2 cellular contexts compared by ENCODE assay signal in the genomic region with DNA sequence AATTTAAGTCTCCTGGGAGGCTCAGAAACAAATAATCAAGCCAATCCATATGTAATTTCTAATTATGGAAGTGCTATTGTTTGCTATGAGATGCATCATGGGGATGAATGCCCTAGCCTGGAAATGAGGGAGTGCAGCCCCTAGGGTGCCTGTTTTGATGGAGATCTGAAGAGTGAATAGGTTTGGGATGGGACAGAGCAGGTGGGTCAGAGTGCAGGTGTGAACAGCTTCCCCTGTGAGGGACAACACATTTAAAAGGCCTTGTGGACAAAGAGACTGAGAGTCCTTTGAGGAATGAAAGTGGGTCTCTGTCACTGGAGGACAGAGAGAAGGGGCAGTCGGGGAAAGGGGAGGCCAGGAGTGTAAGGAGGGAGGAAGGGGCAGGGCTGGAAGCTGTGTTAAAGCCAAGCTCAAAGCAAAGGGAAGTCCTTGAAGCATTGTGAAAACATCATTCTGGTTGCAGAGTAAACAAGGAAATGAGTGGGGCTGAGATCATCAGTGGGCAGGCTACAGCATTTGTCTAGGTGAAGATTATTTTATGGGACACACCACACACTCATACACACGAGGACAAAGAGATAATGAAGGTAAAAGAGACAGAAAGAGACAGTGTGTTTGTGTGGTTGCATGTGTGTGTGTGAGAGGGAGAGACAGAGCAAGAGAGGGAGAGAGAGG.
TF ChIP-seq lines count a peak whose summit lies in the region.

No MANE protein-coding gene starts in this region.

TF ChIP-seq in HCT116, 20 proteins besides CTCF, POLR2A, EP300 and RAD21:
- TF ChIP-seq, protein P1, sequence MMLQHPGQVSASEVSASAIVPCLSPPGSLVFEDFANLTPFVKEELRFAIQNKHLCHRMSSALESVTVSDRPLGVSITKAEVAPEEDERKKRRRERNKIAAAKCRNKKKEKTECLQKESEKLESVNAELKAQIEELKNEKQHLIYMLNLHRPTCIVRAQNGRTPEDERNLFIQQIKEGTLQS (IDR thresholded peaks at IDR 0.05), result no peak
- no peak for TF ChIP-seq YY1 (IDR thresholded peaks at IDR 0.05; ENCODE audit: extremely low read depth, insufficient replicate concordance, low read depth, low read length)
- TF ChIP-seq, protein P2, sequence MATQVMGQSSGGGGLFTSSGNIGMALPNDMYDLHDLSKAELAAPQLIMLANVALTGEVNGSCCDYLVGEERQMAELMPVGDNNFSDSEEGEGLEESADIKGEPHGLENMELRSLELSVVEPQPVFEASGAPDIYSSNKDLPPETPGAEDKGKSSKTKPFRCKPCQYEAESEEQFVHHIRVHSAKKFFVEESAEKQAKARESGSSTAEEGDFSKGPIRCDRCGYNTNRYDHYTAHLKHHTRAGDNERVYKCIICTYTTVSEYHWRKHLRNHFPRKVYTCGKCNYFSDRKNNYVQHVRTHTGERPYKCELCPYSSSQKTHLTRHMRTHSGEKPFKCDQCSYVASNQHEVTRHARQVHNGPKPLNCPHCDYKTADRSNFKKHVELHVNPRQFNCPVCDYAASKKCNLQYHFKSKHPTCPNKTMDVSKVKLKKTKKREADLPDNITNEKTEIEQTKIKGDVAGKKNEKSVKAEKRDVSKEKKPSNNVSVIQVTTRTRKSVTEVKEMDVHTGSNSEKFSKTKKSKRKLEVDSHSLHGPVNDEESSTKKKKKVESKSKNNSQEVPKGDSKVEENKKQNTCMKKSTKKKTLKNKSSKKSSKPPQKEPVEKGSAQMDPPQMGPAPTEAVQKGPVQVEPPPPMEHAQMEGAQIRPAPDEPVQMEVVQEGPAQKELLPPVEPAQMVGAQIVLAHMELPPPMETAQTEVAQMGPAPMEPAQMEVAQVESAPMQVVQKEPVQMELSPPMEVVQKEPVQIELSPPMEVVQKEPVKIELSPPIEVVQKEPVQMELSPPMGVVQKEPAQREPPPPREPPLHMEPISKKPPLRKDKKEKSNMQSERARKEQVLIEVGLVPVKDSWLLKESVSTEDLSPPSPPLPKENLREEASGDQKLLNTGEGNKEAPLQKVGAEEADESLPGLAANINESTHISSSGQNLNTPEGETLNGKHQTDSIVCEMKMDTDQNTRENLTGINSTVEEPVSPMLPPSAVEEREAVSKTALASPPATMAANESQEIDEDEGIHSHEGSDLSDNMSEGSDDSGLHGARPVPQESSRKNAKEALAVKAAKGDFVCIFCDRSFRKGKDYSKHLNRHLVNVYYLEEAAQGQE (IDR thresholded peaks at IDR 0.05; ENCODE audit: low read depth), result no peak
- 0 out of 2 replicates have a peak, but pooled peaks have one; percentile 17 for TF ChIP-seq SP1 (IDR thresholded peaks at IDR 0.05; ENCODE audit: low read depth)

TF ChIP-seq in H1, 55 proteins besides CTCF, POLR2A, EP300 and RAD21 (continues in another document):
- TF ChIP-seq SP2 (IDR thresholded peaks at IDR 0.05; ENCODE audit: low read length) (no peak), TBP (IDR thresholded peaks at IDR 0.05; ENCODE audit: low read depth, low read length) (no peak), JUND (IDR thresholded peaks at IDR 0.05; ENCODE audit: low read length) (no peak), SIRT6 (IDR thresholded peaks at IDR 0.05; ENCODE audit: low read length) (no peak), BACH1 (IDR thresholded peaks at IDR 0.05; ENCODE audit: low read length) (peak; percentile 79), ASH2L (IDR thresholded peaks at IDR 0.05; ENCODE audit: low read length) (peak; percentile 35), KDM5A (IDR thresholded peaks at IDR 0.05; ENCODE audit: low read length) (no peak), BCL11A (IDR thresholded peaks at IDR 0.05; ENCODE audit: low read depth in 2 of 2, low read length in 2 of 2) (no peak), GABPA (IDR thresholded peaks at IDR 0.05; ENCODE audit: borderline replicate concordance, insufficient read depth, low read length) (no peak), RFX5 (IDR thresholded peaks at IDR 0.05; ENCODE audit: borderline replicate concordance, low read depth, low read length) (no peak), CBX5 (IDR thresholded peaks at IDR 0.05; ENCODE audit: low read depth, low read length) (no peak), TCF12 (IDR thresholded peaks at IDR 0.05; ENCODE audit: low read depth, low read length) (peak; percentile 93), EGR1 (IDR thresholded peaks at IDR 0.05; ENCODE audit: borderline replicate concordance, low read depth, low read length) (no peak), SP4 (IDR thresholded peaks at IDR 0.05; ENCODE audit: low read length) (no peak), YY1 (IDR thresholded peaks at IDR 0.05; ENCODE audit: low read depth, low read length) (no peak), TAF1 (IDR thresholded peaks at IDR 0.05; ENCODE audit: low read depth, low read length) (no peak), CBX8 (IDR thresholded peaks at IDR 0.05; ENCODE audit: borderline replicate concordance, low read depth, low read length) (no peak), SRF (IDR thresholded peaks at IDR 0.05; ENCODE audit: low read depth, low read length) (no peak), KDM4A (IDR thresholded peaks at IDR 0.05; ENCODE audit: low read depth, low read length, severe bottlenecking) (no peak), POU5F1 (IDR thresholded peaks at IDR 0.05; ENCODE audit: low read depth, low read length) (no peak), TEAD4 (IDR thresholded peaks at IDR 0.05; ENCODE audit: low read depth, low read length) (no peak), CREB1 (IDR thresholded peaks at IDR 0.05) (no peak), HDAC6 (IDR thresholded peaks at IDR 0.05; ENCODE audit: low read depth, low read length) (no peak), SUZ12 (IDR thresholded peaks at IDR 0.05; ENCODE audit: low read length) (no peak), NANOG (IDR thresholded peaks at IDR 0.05; ENCODE audit: insufficient read depth, low read depth, low read length, poor library complexity, severe bottlenecking) (no peak), SAP30 (IDR thresholded peaks at IDR 0.05; ENCODE audit: insufficient read depth, insufficient replicate concordance, low read length) (no peak), GTF2F1 (IDR thresholded peaks at IDR 0.05; ENCODE audit: borderline replicate concordance, low read depth, low read length) (no peak), SIX5 (IDR thresholded peaks at IDR 0.05; ENCODE audit: low read depth, low read length) (no peak), CHD2 (IDR thresholded peaks at IDR 0.05; ENCODE audit: low read length) (no peak), SP1 (IDR thresholded peaks at IDR 0.05; ENCODE audit: low read depth, low read length) (no peak), ZNF274 (IDR thresholded peaks at IDR 0.05; ENCODE audit: borderline replicate concordance, extremely low read depth, low read length) (no peak), SIN3A (conservative IDR thresholded peaks at IDR 0.05 in 1 of 2, IDR thresholded peaks at IDR 0.05 in 1 of 2; ENCODE audit: low read depth in 1 of 2, low read length in 2 of 2) (no peak), FOSL1 (IDR thresholded peaks at IDR 0.05; ENCODE audit: insufficient read depth, low read depth, low read length) (no peak), NRF1 (IDR thresholded peaks at IDR 0.05; ENCODE audit: low read depth, low read length) (no peak), RXRA (IDR thresholded peaks at IDR 0.05; ENCODE audit: insufficient read depth, low read depth, low read length) (no peak), JUN (IDR thresholded peaks at IDR 0.05; ENCODE audit: low read depth, low read length) (no peak), MAFK (IDR thresholded peaks at IDR 0.05; ENCODE audit: low read depth, low read length) (no peak), CTBP2 (IDR thresholded peaks at IDR 0.05; ENCODE audit: borderline replicate concordance, insufficient read depth, insufficient read length, low read length) (peak; percentile 81), BRCA1 (IDR thresholded peaks at IDR 0.05; ENCODE audit: low read depth, low read length) (no peak), EZH2 (IDR thresholded peaks at IDR 0.05; ENCODE audit: low read depth, low read length, severe bottlenecking) (no peak), TAF7 (optimal IDR thresholded peaks at IDR 0.05; ENCODE audit: borderline replicate concordance, low read depth, low read length) (no peak), POLR2AphosphoS5 (IDR thresholded peaks at IDR 0.05; ENCODE audit: low read depth, low read length) (no peak), CHD1 (IDR thresholded peaks at IDR 0.05; ENCODE audit: low read depth, low read length) (no peak), CEBPB (IDR thresholded peaks at IDR 0.05; ENCODE audit: low read depth, low read length) (no peak), HDAC2 (IDR thresholded peaks at IDR 0.05; ENCODE audit: borderline replicate concordance in 1 of 2, low read depth in 2 of 2, low read length in 2 of 2) (peak in 1 of 2 experiments; percentile 80; a peak in 1 of 4 replicates), KDM1A (IDR thresholded peaks at IDR 0.05; ENCODE audit: borderline replicate concordance, low read length) (peak; percentile 55; the same call in 1 of the 2 replicates)
- TF ChIP-seq, protein P3, sequence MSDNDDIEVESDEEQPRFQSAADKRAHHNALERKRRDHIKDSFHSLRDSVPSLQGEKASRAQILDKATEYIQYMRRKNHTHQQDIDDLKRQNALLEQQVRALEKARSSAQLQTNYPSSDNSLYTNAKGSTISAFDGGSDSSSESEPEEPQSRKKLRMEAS (IDR thresholded peaks at IDR 0.05), result peak; percentile 76
- TF ChIP-seq, protein P4, sequence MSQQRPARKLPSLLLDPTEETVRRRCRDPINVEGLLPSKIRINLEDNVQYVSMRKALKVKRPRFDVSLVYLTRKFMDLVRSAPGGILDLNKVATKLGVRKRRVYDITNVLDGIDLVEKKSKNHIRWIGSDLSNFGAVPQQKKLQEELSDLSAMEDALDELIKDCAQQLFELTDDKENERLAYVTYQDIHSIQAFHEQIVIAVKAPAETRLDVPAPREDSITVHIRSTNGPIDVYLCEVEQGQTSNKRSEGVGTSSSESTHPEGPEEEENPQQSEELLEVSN (IDR thresholded peaks at IDR 0.05), result peak; percentile 69
- TF ChIP-seq, protein P5, sequence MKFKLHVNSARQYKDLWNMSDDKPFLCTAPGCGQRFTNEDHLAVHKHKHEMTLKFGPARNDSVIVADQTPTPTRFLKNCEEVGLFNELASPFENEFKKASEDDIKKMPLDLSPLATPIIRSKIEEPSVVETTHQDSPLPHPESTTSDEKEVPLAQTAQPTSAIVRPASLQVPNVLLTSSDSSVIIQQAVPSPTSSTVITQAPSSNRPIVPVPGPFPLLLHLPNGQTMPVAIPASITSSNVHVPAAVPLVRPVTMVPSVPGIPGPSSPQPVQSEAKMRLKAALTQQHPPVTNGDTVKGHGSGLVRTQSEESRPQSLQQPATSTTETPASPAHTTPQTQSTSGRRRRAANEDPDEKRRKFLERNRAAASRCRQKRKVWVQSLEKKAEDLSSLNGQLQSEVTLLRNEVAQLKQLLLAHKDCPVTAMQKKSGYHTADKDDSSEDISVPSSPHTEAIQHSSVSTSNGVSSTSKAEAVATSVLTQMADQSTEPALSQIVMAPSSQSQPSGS (IDR thresholded peaks at IDR 0.05; ENCODE audit: low read length), result peak; percentile 54; the same call in 1 of the 2 replicates
- TF ChIP-seq, protein P1 (IDR thresholded peaks at IDR 0.05; ENCODE audit: insufficient read depth, low read depth, low read length), result no peak
